10 cellular contexts compared by ENCODE assay signal in genomic region chr20:41141153-41141815, GRCh38. TPM values are rescaled to one million over a fixed set of nuclear protein-coding genes. Genes with fewer than 3 reads are reported as not detected.
DNase-seq lines count a peak whose midpoint lies in the region; ATAC-seq and TF ChIP-seq lines count a peak whose summit lies in the region.
"Had no signal": no experiment of that assay in that cellular context is flagged by ENCODE, and none has a peak within 500 bp of the region (broad histone marks: within the 10 kb centered on the region; RNA-seq: fewer than 3 reads in every experiment).

No MANE protein-coding gene starts in this region.

- ATAC-seq in HG02970 (IDR thresholded peaks at IDR 0.05; ENCODE audit: low FRiP score, unreplicated experiment) (no peak), HG03135 (IDR thresholded peaks at IDR 0.05; ENCODE audit: unreplicated experiment) (no peak)

- POLR2A ChIA-PET in PC-9 (lab: Charles Lee; ENCODE audit: unreplicated experiment) = no interaction called here

- H3K79me2 ChIP-seq in trophoblast cell (ENCODE audit: control insufficient read depth, insufficient read depth, low read length, poor library complexity) (peaks cover 63% of the 10 kb centered on the region), PC-9 (ENCODE audit: low read depth) (peaks cover 51% of the 10 kb centered on the region)

- H3K18ac ChIP-seq in trophoblast cell (ENCODE audit: low read length) = no peak overlapping the region

- H3K4me1 ChIP-seq in trophoblast cell (ENCODE audit: control insufficient read depth in 1 of 2, insufficient read depth in 2 of 2, low read length in 2 of 2) = peaks cover 14 to 31% of the 10 kb centered on the region in 2 experiments
- peaks cover 13% of the 10 kb centered on the region for H3K4me1 ChIP-seq in PC-9 (replicated peaks; ENCODE audit: insufficient read depth)

- no peaks in the 10 kb centered on the region for H3K9me2 ChIP-seq in PC-9 (ENCODE audit: insufficient read depth)

- H3K14ac ChIP-seq in trophoblast cell (ENCODE audit: low read length) = no peak overlapping the region

- no peak overlapping the region for H4K8ac ChIP-seq in trophoblast cell (ENCODE audit: low read depth, low read length)

- H3K27ac ChIP-seq in trophoblast cell (ENCODE audit: low read depth, low read length) (no peak overlapping the region), PC-9 (no peak overlapping the region)
- H3K27ac ChIP-seq: KMS-11 had no signal

- peaks cover 2% of the 10 kb centered on the region for H3K9me3 ChIP-seq in trophoblast cell (ENCODE audit: insufficient read depth, low read depth, low read length)
- H3K9me3 ChIP-seq in PC-9 (ENCODE audit: insufficient read depth, low read depth) = no peaks in the 10 kb centered on the region

- peaks cover 20% of the 10 kb centered on the region for H3K79me1 ChIP-seq in trophoblast cell (ENCODE audit: low read length)

- intact Hi-C loops in PC-9 (cut with micrococcal nuclease; ENCODE audit: unreplicated experiment) = no loop called here

- H2BK5ac ChIP-seq in trophoblast cell (ENCODE audit: low read depth, low read length, poor library complexity) = no peak overlapping the region

- H3K27me3 ChIP-seq in trophoblast cell (ENCODE audit: insufficient read depth, low read length) (no peaks in the 10 kb centered on the region), PC-9 (ENCODE audit: insufficient read depth, low read depth) (no peaks in the 10 kb centered on the region)

- no CpG with 5 or more reads among the region's 8 CpGs for WGBS in trophoblast cell (ENCODE audit: extremely low coverage, insufficient coverage, insufficient read length)

- H4K91ac ChIP-seq in trophoblast cell (ENCODE audit: low read depth, low read length) = no peak overlapping the region

- CTCF ChIA-PET in PC-9 (lab: Charles Lee) = no interaction called here

- H2BK120ac ChIP-seq in trophoblast cell (ENCODE audit: insufficient read depth, low read length, poor library complexity) = no peak overlapping the region

- H2AK5ac ChIP-seq in trophoblast cell (ENCODE audit: low read length) = no peak overlapping the region

- H3K36me3 ChIP-seq in trophoblast cell (ENCODE audit: control insufficient read depth in 1 of 2, insufficient read depth in 2 of 2, low read length in 2 of 2) (peaks cover 12 to 21% of the 10 kb centered on the region in 2 experiments), PC-9 (ENCODE audit: low read depth) (no peaks in the 10 kb centered on the region)

- H3K9ac ChIP-seq in trophoblast cell (ENCODE audit: low read length) = no peak overlapping the region
- H3K9ac ChIP-seq: KMS-11 had no signal

- BruUV-seq in PC-9 (replicated peaks; lab: Mats Ljungman, UMichigan) = no TSS peak

- H3K4me3 ChIP-seq in fibroblast of mammary gland (ENCODE audit: control insufficient read depth, low read depth, low read length) (no peak overlapping the region), trophoblast cell (ENCODE audit: low read depth, low read length) (no peak overlapping the region), PC-9 (no peak overlapping the region)

- peaks cover 6% of the 10 kb centered on the region; the same call in 1 of the 2 replicates for H4K20me1 ChIP-seq in PC-9 (ENCODE audit: insufficient read depth)

- no peak overlapping the region for H4K12ac ChIP-seq in trophoblast cell (ENCODE audit: low read depth, low read length)

- no peak overlapping the region for H3K23ac ChIP-seq in trophoblast cell (ENCODE audit: low read length)

- H2AFZ ChIP-seq in trophoblast cell (ENCODE audit: insufficient read depth, low read length, poor library complexity) (no peak overlapping the region), PC-9 (no peak overlapping the region)

- H3K4me2 ChIP-seq in trophoblast cell (ENCODE audit: low read length) (no peak overlapping the region), PC-9 (no peak overlapping the region)
- H3K4me2 ChIP-seq: KMS-11 had no signal

- peak overlapping the region; percentile 93 for H3K4ac ChIP-seq in trophoblast cell (ENCODE audit: low read depth, low read length)

- 0 out of 2 replicates have a peak, but pooled peaks cover 4% of the 10 kb centered on the region for H3F3A ChIP-seq in PC-9 (ENCODE audit: insufficient read depth, low read depth)

- no peak for TF ChIP-seq CTCF in fibroblast of mammary gland (conservative IDR thresholded peaks at IDR 0.05; ENCODE audit: control insufficient read depth, insufficient read depth, low read depth, low read length)
- TF ChIP-seq CTCF in PC-9 (conservative IDR thresholded peaks at IDR 0.05) = no peak

- DNase-seq in COLO829 (ENCODE audit: low spot score) (peak; percentile 96), UCSD-AML1 (lab: John Stamatoyannopoulos, UW; ENCODE audit: unreplicated experiment) (peak; percentile 65), fibroblast of mammary gland (ENCODE audit: low read depth) (peak; percentile 43), trophoblast cell (no peak), PC-9 (no peak), superior temporal gyrus (ENCODE audit: extremely low spot score) (no peak)
- DNase-seq: amygdala had no signal

- H2BK12ac ChIP-seq in trophoblast cell (ENCODE audit: low read length) = no peak overlapping the region

RNA-seq across cellular contexts. Expression of gene PLCG1, which starts 3.9 kb away (rescaled TPM):
- polyA plus RNA-seq in trophoblast cell (2013) = 55.4 and 60.6 TPM in 2 replicates
- 64.1 and 69.4 TPM in 2 replicates for total RNA-seq in PC-9 (2021)

Comparison
In these comparisons a context has a peak if more than half of its experiments do, and no peak if none do; other contexts are left out.
1. DNase-seq: peak in COLO829 (single experiment), UCSD-AML1 (single experiment) and fibroblast of mammary gland (single experiment); none in trophoblast cell (0 of 2), PC-9 (0 of 2) and superior temporal gyrus (single experiment).